ENCODE assay signal across 26 cellular contexts in genomic region chrX:110448459-110448858, GRCh38.
"Had no signal": no experiment of that assay in that cellular context is flagged by ENCODE, and none has a peak within 500 bp of the region (broad histone marks: within the 10 kb centered on the region; RNA-seq: fewer than 3 reads in every experiment).

No MANE protein-coding gene starts in this region.

- H3K27ac ChIP-seq: brain microvascular endothelial cell, cardiac muscle cell, SK-N-MC, VCaP had no signal

- H3K27me3 Mint-ChIP-seq: activated CD4-positive, alpha-beta T cell treated with anti-CD3 and anti-CD28 coated beads for 36 hours; activated naive CD8-positive, alpha-beta T cell had no signal

- ATAC-seq: activated CD4-positive, alpha-beta T cell treated with anti-CD3 and anti-CD28 coated beads for 36 hours; activated T-helper 17 cell treated with anti-CD3 and anti-CD28 coated beads, Interleukin-2, amount 50 U/mL, for 72 hours; T-cell had no signal

- H3K27ac Mint-ChIP-seq: activated CD4-positive, alpha-beta memory T cell treated with anti-CD3 and anti-CD28 coated beads, Interleukin-2, amount 10 ng/mL, durations not matched to agents 7 days and 5 days; activated CD4-positive, alpha-beta T cell treated with anti-CD3 and anti-CD28 coated beads for 36 hours; activated naive CD4-positive, alpha-beta T cell treated with anti-CD3 and anti-CD28 coated beads for 36 hours; activated naive CD8-positive, alpha-beta T cell; activated T-helper 17 cell treated with anti-CD3 and anti-CD28 coated beads, Interleukin-2, amount 50 U/mL, for 72 hours; T-cell had no signal

- H3K9me3 Mint-ChIP-seq: activated CD4-positive, alpha-beta memory T cell treated with anti-CD3 and anti-CD28 coated beads, Interleukin-2, amount 10 ng/mL, durations not matched to agents 7 days and 5 days; activated naive CD4-positive, alpha-beta T cell treated with anti-CD3 and anti-CD28 coated beads for 36 hours; activated T-helper 17 cell treated with anti-CD3 and anti-CD28 coated beads, Interleukin-2, amount 50 U/mL, for 72 hours; T-cell had no signal

- H3K4me1 Mint-ChIP-seq: activated CD4-positive, alpha-beta memory T cell treated with anti-CD3 and anti-CD28 coated beads, Interleukin-2, amount 10 ng/mL, durations not matched to agents 7 days and 5 days; activated CD4-positive, alpha-beta T cell treated with anti-CD3 and anti-CD28 coated beads for 36 hours; activated T-helper 17 cell treated with anti-CD3 and anti-CD28 coated beads, Interleukin-2, amount 50 U/mL, for 72 hours; T-cell had no signal

- H3K4me3 ChIP-seq: cardiac muscle cell, SK-N-MC had no signal

- H3K36me3 Mint-ChIP-seq: activated naive CD8-positive, alpha-beta T cell; T-cell had no signal

- H3K36me3 ChIP-seq: brain microvascular endothelial cell, cardiac muscle cell had no signal

- DNase-seq: activated CD4-positive, alpha-beta memory T cell treated with anti-CD3 and anti-CD28 coated beads, Interleukin-2, amount 10 ng/mL, durations not matched to agents 7 days and 5 days; activated CD4-positive, alpha-beta T cell treated with anti-CD3 and anti-CD28 coated beads for 36 hours; activated CD4-positive, alpha-beta T cell treated with anti-CD3 and anti-CD28 coated beads, Interleukin-2, amount 50 U/mL, for 1 hour; activated gamma-delta T cell; activated naive CD4-positive, alpha-beta T cell treated with anti-CD3 and anti-CD28 coated beads for 36 hours; activated T-cell treated with anti-CD3 and anti-CD28 coated beads for 4 hours; activated T-cell treated with anti-CD3 and anti-CD28 coated beads, Interleukin-2, amount 50 U/mL, for 48 hours; amygdala; brain microvascular endothelial cell; Karpas-422; MM.1S; NCI-H1105; NCI-H1436; NCI-H1694 treated with DMSO at 0.1 percent for 48 hours; NCI-H2029 treated with DMSO at 0.1 percent for 48 hours; NCI-H226; NCI-H748 treated with DMSO at 0.1 percent for 48 hours; SIG-M5; T-cell; T-helper 2 cell; T1000 had no signal

- H3K4me3 Mint-ChIP-seq: activated CD4-positive, alpha-beta memory T cell treated with anti-CD3 and anti-CD28 coated beads, Interleukin-2, amount 10 ng/mL, durations not matched to agents 7 days and 5 days; activated CD4-positive, alpha-beta T cell treated with anti-CD3 and anti-CD28 coated beads for 36 hours; activated naive CD4-positive, alpha-beta T cell treated with anti-CD3 and anti-CD28 coated beads for 36 hours; activated naive CD8-positive, alpha-beta T cell; activated T-helper 17 cell treated with anti-CD3 and anti-CD28 coated beads, Interleukin-2, amount 50 U/mL, for 72 hours; T-cell had no signal
